8 cellular contexts compared by ENCODE assay signal in genomic region chr17:30667552-30668371, GRCh38.
DNase-seq lines count a peak whose midpoint lies in the region; ATAC-seq, FAIRE-seq and TF ChIP-seq lines count a peak whose summit lies in the region.
"Not testable (repeated sequence)": the region's sequence is repeated elsewhere in the genome, so short reads cannot be mapped to it uniquely, and the experiment has no call there.

No MANE protein-coding gene starts in this region.

- H3F3A ChIP-seq in DOHH2 (ENCODE audit: control insufficient read depth, insufficient read depth): not testable (repeated sequence)

- H3K9me2 ChIP-seq in DOHH2 (replicated peaks; ENCODE audit: control insufficient read depth, low read length): not testable (repeated sequence)

- H3K9ac ChIP-seq in SK-N-MC (ENCODE audit: insufficient read length); fibroblast of lung (ENCODE audit: insufficient read depth, low read length): not testable (repeated sequence)

- TF ChIP-seq CTCF in DOHH2 (IDR thresholded peaks at IDR 0.05; ENCODE audit: low read depth, low read length, poor library complexity, severe bottlenecking); fibroblast of lung (conservative IDR thresholded peaks at IDR 0.05 in 1 of 2, IDR thresholded peaks at IDR 0.05 in 1 of 2; ENCODE audit: low read depth in 1 of 2, low read length in 2 of 2); left lung (IDR thresholded peaks at IDR 0.05): not testable (repeated sequence)

- not testable (repeated sequence) for H4K20me1 ChIP-seq in DOHH2 (ENCODE audit: control insufficient read depth, insufficient read depth, low read depth, low read length); fibroblast of lung (ENCODE audit: control insufficient read depth, extremely low read depth, insufficient read depth, low read length)

- not testable (repeated sequence) for H3K27me3 ChIP-seq in DOHH2 (ENCODE audit: control insufficient read depth, low read length); fibroblast of lung (ENCODE audit: control insufficient read depth, insufficient read depth, low read length); left lung

- H3K4me3 ChIP-seq in DOHH2 (ENCODE audit: low read length) (peak overlapping the region; percentile 50), SK-N-MC (peak overlapping the region; percentile 61), fibroblast of lung (replicated peaks in 1 of 4; ENCODE audit: control extremely low read depth in 1 of 4, insufficient read depth in 1 of 4, low read depth in 3 of 4, low read length in 4 of 4) (peak overlapping the region in 2 of 4 experiments; percentile 39 to 46), left lung (peak overlapping the region; percentile 24 to 36)

- intact Hi-C loops in left lung (cut with DNase I); posterior vena cava (cut with DNase I): not testable (repeated sequence)

- not testable (repeated sequence) for H2AFZ ChIP-seq in fibroblast of lung (ENCODE audit: low read length)

- ATAC-seq in left lung: peak; percentile 90

- not testable (repeated sequence) for H3K36me3 ChIP-seq in DOHH2 (ENCODE audit: control insufficient read depth, low read length); SK-N-MC (ENCODE audit: insufficient read depth, low read length); fibroblast of lung (ENCODE audit: control insufficient read depth, insufficient read depth, low read length); left lung

- H3K4me2 ChIP-seq in DOHH2 (ENCODE audit: low read length): peak overlapping the region; percentile 49
- H3K4me2 ChIP-seq in fibroblast of lung (ENCODE audit: extremely low read depth, insufficient read depth, low read length): not testable (repeated sequence)

- not testable (repeated sequence) for H3K9me3 ChIP-seq in DOHH2 (ENCODE audit: control insufficient read depth, insufficient read depth, low read length); SK-N-MC (ENCODE audit: low read depth, low read length); fibroblast of lung (ENCODE audit: control insufficient read depth, insufficient read depth, low read depth, low read length); left lung

- H3K27ac ChIP-seq in DOHH2 (ENCODE audit: low read depth, low read length); SK-N-MC; fibroblast of lung (ENCODE audit: insufficient read depth, low read length); left lung: not testable (repeated sequence)

- DNase-seq in NCI-H187 (lab: John Stamatoyannopoulos, UW) (peak; percentile 10 to 13), anterior cingulate cortex (lab: John Stamatoyannopoulos, UW) (peak in 45 of 58 donors; percentile 16 to 91 (median 55)), fibroblast of lung (ENCODE audit: low read depth in 2 of 2) (peak; percentile 88 to 90), left lung (peak in 1 of 2 donors; percentile 64), posterior vena cava (ENCODE audit: low spot score) (peak; percentile 86)
- DNase-seq in SK-N-MC (ENCODE audit: low read depth, low spot score); urothelium cell line (ENCODE audit: low spot score): not testable (repeated sequence)

- H3K4me1 ChIP-seq in DOHH2 (ENCODE audit: control insufficient read depth, low read length); fibroblast of lung (ENCODE audit: control insufficient read depth, extremely low read depth, insufficient read depth, low read length); left lung: not testable (repeated sequence)

- FAIRE-seq in urothelium cell line (lab: Jason Lieb, UNC): peak; percentile 83

- H3K79me2 ChIP-seq in DOHH2 (ENCODE audit: control insufficient read depth, low read length); fibroblast of lung (ENCODE audit: control insufficient read depth, insufficient read depth, low read length): not testable (repeated sequence)
